In genomic region chr15:56586206-56586605, GRCh38 we compare ENCODE assay signal across 31 cellular contexts.
"Had no signal": no experiment of that assay in that cellular context is flagged by ENCODE, and none has a peak within 500 bp of the region (broad histone marks: within the 10 kb centered on the region; RNA-seq: fewer than 3 reads in every experiment).

No MANE protein-coding gene starts in this region.

- H2AFZ ChIP-seq: neural progenitor cell, parathyroid adenoma had no signal

- H3K4me1 Mint-ChIP-seq: immature natural killer cell, naive B cell, natural killer cell, nephron progenitor cell, neural progenitor cell had no signal

- H3K4me3 ChIP-seq: left lung, lower lobe of right lung, neural progenitor cell, psoas muscle, skin epidermis, suprapubic skin, thoracic aorta, tibial artery, upper lobe of right lung had no signal

- H3K4me3 Mint-ChIP-seq: immature natural killer cell; naive B cell; natural killer cell; nephron progenitor cell; neural progenitor cell; stimulated activated naive CD8-positive, alpha-beta T cell treated with anti-CD3 and anti-CD28 coated beads, Interleukin-15, Interleukin-2, amounts not matched to agents 100 ng/mL and 50 ng/mL, for 24 hours had no signal

- FAIRE-seq: islet of Langerhans, kidney, urothelium cell line had no signal

- DNase-seq: hypothalamus; immature natural killer cell; kidney; left colon; left lung; lower lobe of right lung; mammary epithelial cell; mesenchymal stem cell; naive B cell; natural killer cell; nephron progenitor cell; occipital lobe; psoas muscle; stimulated activated CD4-positive, alpha-beta T cell treated with anti-CD3 and anti-CD28 coated beads, Interleukin-12 subunit alpha, Interleukin-12 subunit beta, amount 100 ng/mL, for 4 hours; stimulated activated CD4-positive, alpha-beta T cell treated with anti-CD3 and anti-CD28 coated beads, Interleukin-15, amount 100 ng/mL, for 24 hours; stimulated activated CD4-positive, alpha-beta T cell treated with anti-CD3 and anti-CD28 coated beads, Interleukin-2, amount 100 ng/mL, for 24 hours; stimulated activated CD4-positive, alpha-beta T cell treated with anti-CD3 and anti-CD28 coated beads, Interleukin-4, amount 100 ng/mL, for 1 hour; stimulated activated naive CD4-positive, alpha-beta T cell; tibial artery; trophoblast cell; upper lobe of right lung had no signal

- H3K4me2 ChIP-seq: neural progenitor cell had no signal

- H3K79me2 ChIP-seq: parathyroid adenoma had no signal

- H3K9me3 ChIP-seq: suprapubic skin had no signal

- H3K36me3 ChIP-seq: left lung, lower lobe of right lung, neural progenitor cell, neutrophil, suprapubic skin, thoracic aorta, tibial artery, upper lobe of right lung had no signal

- H3K4me1 ChIP-seq: left lung, lower lobe of right lung, neural progenitor cell, parathyroid adenoma, psoas muscle, suprapubic skin, tibial artery, upper lobe of right lung had no signal

- H3K27ac ChIP-seq: left lung, lower lobe of right lung, neural progenitor cell, neutrophil, parathyroid adenoma, psoas muscle, skin epidermis, suprapubic skin, thoracic aorta, tibial artery, upper lobe of right lung had no signal

- H3K9ac ChIP-seq: neural progenitor cell, parathyroid adenoma had no signal

- H3K27me3 Mint-ChIP-seq: stimulated activated naive CD8-positive, alpha-beta T cell treated with anti-CD3 and anti-CD28 coated beads, Interleukin-15, Interleukin-2, amounts not matched to agents 100 ng/mL and 50 ng/mL, for 24 hours had no signal

- H3K27ac Mint-ChIP-seq: immature natural killer cell; naive B cell; natural killer cell; nephron progenitor cell; neural progenitor cell; stimulated activated naive CD8-positive, alpha-beta T cell treated with anti-CD3 and anti-CD28 coated beads, Interleukin-15, Interleukin-2, amounts not matched to agents 100 ng/mL and 50 ng/mL, for 24 hours had no signal

- ATAC-seq: left colon, left lung, lower lobe of right lung, natural killer cell, psoas muscle, sciatic nerve, upper lobe of right lung had no signal

- H3K27me3 ChIP-seq: left lung, neural progenitor cell, neutrophil, suprapubic skin, tibial artery, upper lobe of right lung had no signal
